In the genomic region with DNA sequence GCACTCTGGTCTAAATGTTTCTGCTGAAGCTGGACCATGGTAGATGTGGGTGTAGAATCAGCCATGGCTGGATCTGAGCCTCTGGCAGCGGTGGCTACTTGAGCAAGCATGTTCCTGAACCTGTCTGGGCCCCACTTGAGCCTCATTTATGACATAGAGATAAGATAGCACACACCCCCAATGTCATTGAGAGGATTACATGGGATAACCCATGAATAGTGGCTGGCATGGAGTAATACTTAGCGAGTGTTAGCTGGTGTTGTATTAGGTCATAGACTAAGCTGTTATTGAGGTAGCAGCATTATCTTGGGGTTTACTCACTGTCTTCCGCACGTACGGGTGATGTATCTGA, we compare ENCODE assay signal across 8 cellular contexts. TPM values are rescaled to one million over a fixed set of nuclear protein-coding genes. Genes with fewer than 3 reads are reported as not detected.
DNase-seq lines count a peak whose midpoint lies in the region; ATAC-seq and TF ChIP-seq lines count a peak whose summit lies in the region.
"Not testable (repeated sequence)": the region's sequence is repeated elsewhere in the genome, so short reads cannot be mapped to it uniquely, and the experiment has no call there.

No MANE protein-coding gene starts in this region.

- not testable (repeated sequence) for H3K27me3 ChIP-seq in AG04450 (ENCODE audit: control insufficient read depth, insufficient read depth, low read length)

- H3K4me1 Mint-ChIP-seq in HFFc6 (ENCODE audit: low read depth) (peaks cover 13% of the 10 kb centered on the region), activated B cell treated with CpG ODN at 0.5 μM for 24 hours (peaks cover 33% of the 10 kb centered on the region)
- H3K4me1 Mint-ChIP-seq in activated T-helper 2 cell treated with anti-CD3 and anti-CD28 coated beads, Interferon-gamma antibody, Interleukin-2, Interleukin-4, amounts not matched to agents 10 μg/mL and 5 μg/mL and 100 μg/mL, durations not matched to agents 14 hours and 24 hours and 36 hours (ENCODE audit: low read depth): peaks cover 28% of the 10 kb centered on the region
- peaks cover 19 to 39% of the 10 kb centered on the region in 2 donors for H3K4me1 Mint-ChIP-seq in natural killer cell treated with Interleukin-12 subunit alpha and Interleukin-12 subunit beta and Interleukin-15 and Interleukin-18, amount 100 ng/mL, for 72 hours (ENCODE audit: low read depth in 2 of 2)
- H3K4me1 Mint-ChIP-seq in stimulated activated naive CD8-positive, alpha-beta T cell treated with anti-CD3 and anti-CD28 coated beads, Interleukin-15, Interleukin-2, amounts not matched to agents 100 ng/mL and 50 ng/mL, for 24 hours (ENCODE audit: low read depth): peaks cover 29% of the 10 kb centered on the region

- not testable (repeated sequence) for H3K4me3 ChIP-seq in AG04450 (ENCODE audit: low read depth, low read length)

- peak overlapping the region; percentile 28; the same call in 1 of the 2 replicates for H3K4me3 Mint-ChIP-seq in HFFc6
- H3K4me3 Mint-ChIP-seq in activated B cell treated with CpG ODN at 0.5 μM for 24 hours; activated T-helper 2 cell treated with anti-CD3 and anti-CD28 coated beads, Interferon-gamma antibody, Interleukin-2, Interleukin-4, amounts not matched to agents 10 μg/mL and 5 μg/mL and 100 μg/mL, durations not matched to agents 14 hours and 24 hours and 36 hours (ENCODE audit: low read depth); stimulated activated naive CD8-positive, alpha-beta T cell treated with anti-CD3 and anti-CD28 coated beads, Interleukin-15, Interleukin-2, amounts not matched to agents 100 ng/mL and 50 ng/mL, for 24 hours: not testable (repeated sequence)
- H3K4me3 Mint-ChIP-seq in natural killer cell treated with Interleukin-12 subunit alpha and Interleukin-12 subunit beta and Interleukin-15 and Interleukin-18, amount 100 ng/mL, for 72 hours: peak overlapping the region; percentile 62

- not testable (repeated sequence) for ATAC-seq in activated B cell treated with CpG ODN at 0.5 μM for 24 hours (ENCODE audit: low read depth)
- peak; percentile 27 for ATAC-seq in Right ventricle myocardium superior (ENCODE audit: poor library complexity)
- peak; percentile 36 to 37 for ATAC-seq in natural killer cell treated with Interleukin-12 subunit alpha and Interleukin-12 subunit beta and Interleukin-15 and Interleukin-18, amount 100 ng/mL, for 72 hours

- not testable (repeated sequence) for H3K9me3 ChIP-seq in AG04450 (ENCODE audit: control insufficient read depth, insufficient read depth, low read length)

- H3K9me3 Mint-ChIP-seq in HFFc6; activated B cell treated with CpG ODN at 0.5 μM for 24 hours; activated T-helper 2 cell treated with anti-CD3 and anti-CD28 coated beads, Interferon-gamma antibody, Interleukin-2, Interleukin-4, amounts not matched to agents 10 μg/mL and 5 μg/mL and 100 μg/mL, durations not matched to agents 14 hours and 24 hours and 36 hours; natural killer cell treated with Interleukin-12 subunit alpha and Interleukin-12 subunit beta and Interleukin-15 and Interleukin-18, amount 100 ng/mL, for 72 hours; stimulated activated naive CD8-positive, alpha-beta T cell treated with anti-CD3 and anti-CD28 coated beads, Interleukin-15, Interleukin-2, amounts not matched to agents 100 ng/mL and 50 ng/mL, for 24 hours: not testable (repeated sequence)

- POLR2A ChIA-PET in AG04450 (lab: Yijun Ruan, JAX): not testable (repeated sequence)
- POLR2A ChIA-PET in activated B cell treated with CpG ODN at 0.5 μM for 24 hours (lab: Charles Lee): interaction anchor here (1.4 kb wide), 1 partner anchor 18 kb away, joined by 3 read pairs; no protein-coding TSS in a partner anchor

- not testable (repeated sequence) for H3K27me3 Mint-ChIP-seq in HFFc6 (ENCODE audit: insufficient read depth); activated B cell treated with CpG ODN at 0.5 μM for 24 hours; activated T-helper 2 cell treated with anti-CD3 and anti-CD28 coated beads, Interferon-gamma antibody, Interleukin-2, Interleukin-4, amounts not matched to agents 10 μg/mL and 5 μg/mL and 100 μg/mL, durations not matched to agents 14 hours and 24 hours and 36 hours (ENCODE audit: low read depth); natural killer cell treated with Interleukin-12 subunit alpha and Interleukin-12 subunit beta and Interleukin-15 and Interleukin-18, amount 100 ng/mL, for 72 hours; stimulated activated naive CD8-positive, alpha-beta T cell treated with anti-CD3 and anti-CD28 coated beads, Interleukin-15, Interleukin-2, amounts not matched to agents 100 ng/mL and 50 ng/mL, for 24 hours

- not testable (repeated sequence) for TF ChIP-seq CTCF in AG04450 (IDR thresholded peaks at IDR 0.05; ENCODE audit: low read depth, low read length); HFFc6 (IDR thresholded peaks at IDR 0.05); activated B cell treated with CpG ODN at 0.5 μM for 24 hours (IDR thresholded peaks at IDR 0.05)

- peaks cover 11% of the 10 kb centered on the region; the same call in 1 of the 2 replicates for H3K36me3 Mint-ChIP-seq in HFFc6 (ENCODE audit: low read depth)
- peaks cover 53% of the 10 kb centered on the region for H3K36me3 Mint-ChIP-seq in activated B cell treated with CpG ODN at 0.5 μM for 24 hours (ENCODE audit: low read depth)
- H3K36me3 Mint-ChIP-seq in activated T-helper 2 cell treated with anti-CD3 and anti-CD28 coated beads, Interferon-gamma antibody, Interleukin-2, Interleukin-4, amounts not matched to agents 10 μg/mL and 5 μg/mL and 100 μg/mL, durations not matched to agents 14 hours and 24 hours and 36 hours (ENCODE audit: low read depth): peaks cover 52% of the 10 kb centered on the region
- peaks cover 15% of the 10 kb centered on the region for H3K36me3 Mint-ChIP-seq in natural killer cell treated with Interleukin-12 subunit alpha and Interleukin-12 subunit beta and Interleukin-15 and Interleukin-18, amount 100 ng/mL, for 72 hours
- peaks cover 21% of the 10 kb centered on the region for H3K36me3 Mint-ChIP-seq in stimulated activated naive CD8-positive, alpha-beta T cell treated with anti-CD3 and anti-CD28 coated beads, Interleukin-15, Interleukin-2, amounts not matched to agents 100 ng/mL and 50 ng/mL, for 24 hours (ENCODE audit: low read depth)

- peak overlapping the region; percentile 90 for H3K27ac Mint-ChIP-seq in HFFc6
- H3K27ac Mint-ChIP-seq in activated B cell treated with CpG ODN at 0.5 μM for 24 hours: peak overlapping the region; percentile 35
- peak overlapping the region; percentile 74 for H3K27ac Mint-ChIP-seq in activated T-helper 2 cell treated with anti-CD3 and anti-CD28 coated beads, Interferon-gamma antibody, Interleukin-2, Interleukin-4, amounts not matched to agents 10 μg/mL and 5 μg/mL and 100 μg/mL, durations not matched to agents 14 hours and 24 hours and 36 hours
- peak overlapping the region in 1 of 2 donors; percentile 71 for H3K27ac Mint-ChIP-seq in natural killer cell treated with Interleukin-12 subunit alpha and Interleukin-12 subunit beta and Interleukin-15 and Interleukin-18, amount 100 ng/mL, for 72 hours
- H3K27ac Mint-ChIP-seq in stimulated activated naive CD8-positive, alpha-beta T cell treated with anti-CD3 and anti-CD28 coated beads, Interleukin-15, Interleukin-2, amounts not matched to agents 100 ng/mL and 50 ng/mL, for 24 hours: peak overlapping the region; percentile 65

- CTCF ChIA-PET in AG04450 (lab: Charles Lee): interaction anchor here (1.6 kb wide), 1 partner anchor 605 kb away, joined by 4 read pairs; no protein-coding TSS in a partner anchor
- CTCF ChIA-PET in activated B cell treated with CpG ODN at 0.5 μM for 24 hours (lab: Charles Lee): not testable (repeated sequence)

- DNase-seq in AG04450 (ENCODE audit: low read depth, low spot score); HFFc6; activated B cell treated with CpG ODN at 0.5 μM for 24 hours; activated T-helper 2 cell treated with anti-CD3 and anti-CD28 coated beads, Interferon-gamma antibody, Interleukin-2, Interleukin-4, amounts not matched to agents 10 μg/mL and 5 μg/mL and 100 μg/mL, durations not matched to agents 14 hours and 24 hours and 36 hours (ENCODE audit: low spot score); caudate nucleus (lab: John Stamatoyannopoulos, UW); Right ventricle myocardium superior; natural killer cell treated with Interleukin-12 subunit alpha and Interleukin-12 subunit beta and Interleukin-15 and Interleukin-18, amount 100 ng/mL, for 72 hours (ENCODE audit: low spot score): not testable (repeated sequence)

- H3K27ac ChIP-seq in AG04450 (ENCODE audit: low read depth, low read length) (peak overlapping the region; percentile 78), caudate nucleus (ENCODE audit: low read depth, low read length) (peak overlapping the region; percentile 49)

- intact Hi-C loops in activated B cell treated with CpG ODN at 0.5 μM for 24 hours (cut with micrococcal nuclease); activated T-helper 2 cell treated with anti-CD3 and anti-CD28 coated beads, Interferon-gamma antibody, Interleukin-2, Interleukin-4, amounts not matched to agents 10 μg/mL and 5 μg/mL and 100 μg/mL, durations not matched to agents 14 hours and 24 hours and 36 hours (cut with micrococcal nuclease); Right ventricle myocardium superior (cut with DNase I): not testable (repeated sequence)

RNA-seq across cellular contexts. Expression of gene KCTD7, which starts 7.5 kb away (rescaled TPM):
- 14.7 and 14.8 TPM in 2 replicates for polyA plus RNA-seq in AG04450 (2011; rRNA removed)
- 13.4 and 17.1 TPM in 2 replicates for polyA minus RNA-seq in AG04450 (2011; rRNA and poly(A)+ RNA removed)
- total RNA-seq in HFFc6 (2021; fragmentation: NEBNext Ultra II Directional; extraction: Animal tissue kit (Norgen Biotek cat#: 25700)): 10 to 100 TPM in 3 of 6 experiments, 1 to 10 TPM in 3; 8.2 to 11.8 (median 10.1) TPM
- total RNA-seq in activated B cell treated with CpG ODN at 0.5 μM for 24 hours (12.8 and 13.2 TPM in 2 replicates), Right ventricle myocardium superior (8.0 TPM)
- total RNA-seq in activated T-helper 2 cell treated with anti-CD3 and anti-CD28 coated beads, Interferon-gamma antibody, Interleukin-2, Interleukin-4, amounts not matched to agents 10 μg/mL and 5 μg/mL and 100 μg/mL, durations not matched to agents 14 hours and 24 hours and 36 hours: 10.3 and 12.0 TPM in 2 replicates
- total RNA-seq in natural killer cell treated with Interleukin-12 subunit alpha and Interleukin-12 subunit beta and Interleukin-15 and Interleukin-18, amount 100 ng/mL, for 72 hours: 10 to 100 TPM; 10.4 to 14.8 TPM
